In genomic region chr3:167835359-167835758, GRCh38 we compare ENCODE assay signal across 36 cellular contexts.
"Had no signal": no experiment of that assay in that cellular context is flagged by ENCODE, and none has a peak within 500 bp of the region (broad histone marks: within the 10 kb centered on the region; RNA-seq: fewer than 3 reads in every experiment).

No MANE protein-coding gene starts in this region.

- H3K27ac Mint-ChIP-seq: activated B cell treated with CpG ODN at 0.5 μM for 24 hours; activated CD4-positive, alpha-beta memory T cell treated with anti-CD3 and anti-CD28 coated beads for 36 hours; activated CD4-positive, alpha-beta T cell treated with anti-CD3 and anti-CD28 coated beads, Interleukin-2, amount 10 ng/mL, durations not matched to agents 24 days and 14 days; activated CD8-positive, alpha-beta T cell treated with anti-CD3 and anti-CD28 coated beads for 36 hours; activated naive CD4-positive, alpha-beta T cell treated with anti-CD3 and anti-CD28 coated beads for 36 hours; activated naive CD4-positive, alpha-beta T cell treated with anti-CD3 and anti-CD28 coated beads, Interleukin-2, amount 50 U/mL, for 72 hours; activated naive CD8-positive, alpha-beta T cell treated with anti-CD3 and anti-CD28 coated beads for 36 hours; activated T-cell treated with anti-CD3 and anti-CD28 coated beads, Interleukin-2, amount 50 U/mL, for 72 hours; activated T-helper 1 cell treated with anti-CD3 and anti-CD28 coated beads, Interleukin-12 subunit alpha, Interleukin-12 subunit beta, Interleukin-2, Interleukin-4 antibody, amounts not matched to agents 30 ng/mL and 10 ng/mL and 1 ng/mL, durations not matched to agents 14 hours and 24 hours and 36 hours; activated T-helper 17 cell treated with anti-CD3 and anti-CD28 coated beads, Interleukin-2, amount 50 U/mL, for 72 hours; T-helper 1 cell treated with Interleukin-12 subunit alpha and Interleukin-12 subunit beta and Interleukin-4 antibody, amounts not matched to agents 30 μg/mL and 1 μg/mL, for 36 hours; T-helper 2 cell treated with Interferon-gamma antibody and Interleukin-4, amounts not matched to agents 5 μg/mL and 100 μg/mL, for 36 hours had no signal

- H3K9me3 Mint-ChIP-seq: activated B cell treated with CpG ODN at 0.5 μM for 24 hours; activated CD4-positive, alpha-beta memory T cell treated with anti-CD3 and anti-CD28 coated beads for 36 hours; activated CD4-positive, alpha-beta T cell treated with anti-CD3 and anti-CD28 coated beads, Interleukin-2, amount 10 ng/mL, durations not matched to agents 24 days and 14 days; activated CD8-positive, alpha-beta T cell treated with anti-CD3 and anti-CD28 coated beads for 36 hours; activated naive CD4-positive, alpha-beta T cell treated with anti-CD3 and anti-CD28 coated beads for 36 hours; activated naive CD4-positive, alpha-beta T cell treated with anti-CD3 and anti-CD28 coated beads, Interleukin-2, amount 50 U/mL, for 72 hours; activated naive CD8-positive, alpha-beta T cell treated with anti-CD3 and anti-CD28 coated beads for 36 hours; activated T-cell treated with anti-CD3 and anti-CD28 coated beads, Interleukin-2, amount 50 U/mL, for 4 hours; activated T-cell treated with anti-CD3 and anti-CD28 coated beads, Interleukin-2, amount 50 U/mL, for 72 hours; activated T-helper 1 cell treated with anti-CD3 and anti-CD28 coated beads, Interleukin-12 subunit alpha, Interleukin-12 subunit beta, Interleukin-2, Interleukin-4 antibody, amounts not matched to agents 30 ng/mL and 10 ng/mL and 1 ng/mL, durations not matched to agents 14 hours and 24 hours and 36 hours; activated T-helper 17 cell treated with anti-CD3 and anti-CD28 coated beads, Interleukin-2, amount 50 U/mL, for 72 hours; T-helper 1 cell treated with Interleukin-12 subunit alpha and Interleukin-12 subunit beta and Interleukin-4 antibody, amounts not matched to agents 30 μg/mL and 1 μg/mL, for 36 hours; T-helper 2 cell treated with Interferon-gamma antibody and Interleukin-4, amounts not matched to agents 5 μg/mL and 100 μg/mL, for 36 hours had no signal

- H3K4me1 Mint-ChIP-seq: activated CD4-positive, alpha-beta T cell treated with anti-CD3 and anti-CD28 coated beads, Interleukin-2, amount 10 ng/mL, durations not matched to agents 24 days and 14 days; activated T-helper 17 cell treated with anti-CD3 and anti-CD28 coated beads, Interleukin-2, amount 50 U/mL, for 72 hours had no signal

- H3K9me3 ChIP-seq: adrenal gland, body of pancreas, breast epithelium had no signal

- H3K27me3 Mint-ChIP-seq: activated B cell treated with CpG ODN at 0.5 μM for 24 hours; activated CD8-positive, alpha-beta T cell treated with anti-CD3 and anti-CD28 coated beads for 36 hours; activated T-helper 17 cell treated with anti-CD3 and anti-CD28 coated beads, Interleukin-2, amount 50 U/mL, for 72 hours had no signal

- FAIRE-seq: astrocyte, TTC549 had no signal

- H3K27ac ChIP-seq: adrenal gland, body of pancreas, brain microvascular endothelial cell, breast epithelium, VCaP had no signal

- H3K36me3 Mint-ChIP-seq: activated CD4-positive, alpha-beta memory T cell treated with anti-CD3 and anti-CD28 coated beads for 36 hours; activated naive CD4-positive, alpha-beta T cell treated with anti-CD3 and anti-CD28 coated beads, Interleukin-2, amount 50 U/mL, for 72 hours; activated naive CD8-positive, alpha-beta T cell treated with anti-CD3 and anti-CD28 coated beads for 36 hours had no signal

- H3K4me3 ChIP-seq: adrenal gland, body of pancreas, breast epithelium had no signal

- H3K4me3 Mint-ChIP-seq: activated B cell treated with CpG ODN at 0.5 μM for 24 hours; activated CD4-positive, alpha-beta memory T cell treated with anti-CD3 and anti-CD28 coated beads for 36 hours; activated CD4-positive, alpha-beta T cell treated with anti-CD3 and anti-CD28 coated beads, Interleukin-2, amount 10 ng/mL, durations not matched to agents 24 days and 14 days; activated CD8-positive, alpha-beta T cell treated with anti-CD3 and anti-CD28 coated beads for 36 hours; activated naive CD4-positive, alpha-beta T cell treated with anti-CD3 and anti-CD28 coated beads for 36 hours; activated naive CD8-positive, alpha-beta T cell treated with anti-CD3 and anti-CD28 coated beads for 36 hours; activated T-cell treated with anti-CD3 and anti-CD28 coated beads, Interleukin-2, amount 50 U/mL, for 4 hours; activated T-cell treated with anti-CD3 and anti-CD28 coated beads, Interleukin-2, amount 50 U/mL, for 72 hours; activated T-helper 1 cell treated with anti-CD3 and anti-CD28 coated beads, Interleukin-12 subunit alpha, Interleukin-12 subunit beta, Interleukin-2, Interleukin-4 antibody, amounts not matched to agents 30 ng/mL and 10 ng/mL and 1 ng/mL, durations not matched to agents 14 hours and 24 hours and 36 hours; activated T-helper 17 cell treated with anti-CD3 and anti-CD28 coated beads, Interleukin-2, amount 50 U/mL, for 72 hours; T-helper 1 cell treated with Interleukin-12 subunit alpha and Interleukin-12 subunit beta and Interleukin-4 antibody, amounts not matched to agents 30 μg/mL and 1 μg/mL, for 36 hours; T-helper 2 cell treated with Interferon-gamma antibody and Interleukin-4, amounts not matched to agents 5 μg/mL and 100 μg/mL, for 36 hours had no signal

- H3K27me3 ChIP-seq: adrenal gland, body of pancreas, brain microvascular endothelial cell, breast epithelium had no signal

- ATAC-seq: activated CD8-positive, alpha-beta T cell treated with anti-CD3 and anti-CD28 coated beads for 36 hours; activated naive CD4-positive, alpha-beta T cell treated with anti-CD3 and anti-CD28 coated beads, Interleukin-2, amount 50 U/mL, for 72 hours; activated T-cell treated with anti-CD3 and anti-CD28 coated beads, Interleukin-2, amount 50 U/mL, for 4 hours; activated T-cell treated with anti-CD3 and anti-CD28 coated beads, Interleukin-2, amount 50 U/mL, for 72 hours; activated T-helper 17 cell treated with anti-CD3 and anti-CD28 coated beads, Interleukin-2, amount 50 U/mL, for 72 hours; body of pancreas had no signal

- H3K4me1 ChIP-seq: adrenal gland, body of pancreas, breast epithelium had no signal

- H3K36me3 ChIP-seq: adrenal gland, brain microvascular endothelial cell, breast epithelium had no signal

- DNase-seq: activated B cell treated with CpG ODN at 0.5 μM for 24 hours; activated CD4-positive, alpha-beta memory T cell treated with anti-CD3 and anti-CD28 coated beads for 36 hours; activated CD4-positive, alpha-beta T cell treated with anti-CD3 and anti-CD28 coated beads for 4 hours; activated CD4-positive, alpha-beta T cell treated with anti-CD3 and anti-CD28 coated beads, Interleukin-2, amount 10 ng/mL, durations not matched to agents 24 days and 14 days; activated CD4-positive, alpha-beta T cell treated with anti-CD3 and anti-CD28 coated beads, Interleukin-2, amount 50 U/mL, for 1 hour; activated CD4-positive, alpha-beta T cell treated with anti-CD3 and anti-CD28 coated beads, Interleukin-2, amount 50 U/mL, for 4 hours; activated CD4-positive, CD25-positive, alpha-beta regulatory T cell treated with anti-CD3 and anti-CD28 coated beads, Interleukin-2, amount 50 U/mL, for 72 hours; activated CD8-positive, alpha-beta memory T cell treated with anti-CD3 and anti-CD28 coated beads, Interleukin-2, amount 50 U/mL, for 4 hours; activated CD8-positive, alpha-beta T cell treated with anti-CD3 and anti-CD28 coated beads for 36 hours; activated effector memory CD4-positive, alpha-beta T cell treated with anti-CD3 and anti-CD28 coated beads, Interleukin-2, amount 50 U/mL, for 16 hours; activated gamma-delta T cell treated with Interleukin-2 at 50 U/mL for 16 hours; activated naive CD4-positive, alpha-beta T cell; activated naive CD4-positive, alpha-beta T cell treated with anti-CD3 and anti-CD28 coated beads for 36 hours; activated naive CD4-positive, alpha-beta T cell treated with anti-CD3 and anti-CD28 coated beads, Interleukin-2, amount 50 U/mL, for 16 hours; activated naive CD8-positive, alpha-beta T cell treated with anti-CD3 and anti-CD28 coated beads for 36 hours; activated T-cell treated with anti-CD3 and anti-CD28 coated beads for 4 hours; activated T-cell treated with anti-CD3 and anti-CD28 coated beads, Interleukin-2, amount 50 U/mL, for 1 hour; activated T-cell treated with anti-CD3 and anti-CD28 coated beads, Interleukin-2, amount 50 U/mL, for 4 hours; activated T-cell treated with anti-CD3 and anti-CD28 coated beads, Interleukin-2, amount 50 U/mL, for 72 hours; adrenal gland; amniotic stem cell; aorta; body of pancreas; brain microvascular endothelial cell; central memory CD4-positive, alpha-beta T cell; T-helper 2 cell; T-helper 9 cell had no signal
